In the genomic region with DNA sequence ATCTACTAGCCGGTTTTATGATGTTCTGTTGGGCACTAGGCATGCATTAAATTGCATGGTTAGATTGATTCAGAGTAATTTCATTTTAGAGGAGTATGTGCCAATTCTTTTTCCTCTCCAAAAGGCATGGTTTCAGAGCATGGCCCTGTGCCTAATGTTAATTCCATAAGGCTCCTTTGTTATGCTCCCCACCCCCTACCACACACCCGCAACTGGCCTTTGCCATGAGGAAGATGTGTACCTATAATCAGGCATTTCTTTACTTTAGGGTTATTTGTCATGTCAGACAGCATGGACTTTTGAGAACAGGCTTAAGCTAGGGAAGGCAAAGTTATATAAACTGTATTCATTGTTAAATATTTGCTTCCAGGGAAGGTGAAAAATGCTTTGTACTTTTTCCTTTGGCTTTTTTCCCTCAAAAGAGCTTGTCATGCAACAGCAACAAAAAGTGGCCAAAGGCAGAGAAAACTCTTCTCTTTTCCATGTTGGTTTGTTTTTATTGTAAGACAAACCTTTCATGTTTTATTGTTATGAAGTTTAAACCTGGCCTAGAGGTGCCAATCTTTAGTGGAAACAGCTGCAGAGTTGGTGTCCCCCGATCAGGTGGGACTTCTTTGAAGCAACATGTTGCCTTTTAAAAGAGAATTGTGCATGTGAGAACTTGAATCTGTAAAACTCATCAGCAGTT, we compare ENCODE assay signal across 1 cellular context.
TF ChIP-seq lines count a peak whose summit lies in the region.

No MANE protein-coding gene starts in this region.

TF ChIP-seq in HepG2, 621 proteins besides CTCF, POLR2A, EP300 and RAD21 (continued from another document and continues in another):
- TF ChIP-seq MAX (IDR thresholded peaks at IDR 0.05) (peak; percentile 83), NCOR1 (IDR thresholded peaks at IDR 0.05; ENCODE audit: borderline replicate concordance, low read length) (peak; percentile 58; the same call in 1 of the 2 replicates), EHMT2 (IDR thresholded peaks at IDR 0.05; ENCODE audit: borderline replicate concordance, low read depth, low read length) (peak; percentile 38; the same call in 1 of the 2 replicates), HDAC1 (CRISPR knock-in tag; IDR thresholded peaks at IDR 0.05) (peak; percentile 50), ZMYM3 (CRISPR knock-in tag; IDR thresholded peaks at IDR 0.05) (peak; percentile 31; the same call in 1 of the 2 replicates), FOXJ3 (CRISPR knock-in tag; IDR thresholded peaks at IDR 0.05; ENCODE audit: borderline replicate concordance) (peak; percentile 90), IRX3 (CRISPR knock-in tag; IDR thresholded peaks at IDR 0.05; ENCODE audit: borderline replicate concordance, low read depth) (no peak), SIX1 (CRISPR knock-in tag; IDR thresholded peaks at IDR 0.05; ENCODE audit: borderline replicate concordance) (0 out of 2 replicates have a peak, but pooled peaks have one; percentile 63), PRDM10 (CRISPR knock-in tag; IDR thresholded peaks at IDR 0.05; ENCODE audit: low read depth) (peak; percentile 62; the same call in 1 of the 2 replicates), ZBTB2 (CRISPR knock-in tag; IDR thresholded peaks at IDR 0.05; ENCODE audit: low read depth) (no peak), ZGPAT (CRISPR knock-in tag; IDR thresholded peaks at IDR 0.05) (peak; percentile 83), NR2F2 (IDR thresholded peaks at IDR 0.05; ENCODE audit: borderline replicate concordance, low read depth) (peak; percentile 84), GMEB1 (CRISPR knock-in tag; IDR thresholded peaks at IDR 0.05; ENCODE audit: borderline replicate concordance) (0 out of 2 replicates have a peak, but pooled peaks have one; percentile 12), ZNF766 (CRISPR knock-in tag; IDR thresholded peaks at IDR 0.05; ENCODE audit: borderline replicate concordance) (0 out of 2 replicates have a peak, but pooled peaks have one; percentile 25), ZNF616 (CRISPR knock-in tag; IDR thresholded peaks at IDR 0.05; ENCODE audit: low read depth) (no peak), MXD4 (CRISPR knock-in tag; IDR thresholded peaks at IDR 0.05) (peak; percentile 33; the same call in 1 of the 2 replicates), TFAP4 (IDR thresholded peaks at IDR 0.05; ENCODE audit: borderline replicate concordance, low read depth) (0 out of 2 replicates have a peak, but pooled peaks have one; percentile 6), SALL1 (CRISPR knock-in tag; IDR thresholded peaks at IDR 0.05) (peak; percentile 79; the same call in 1 of the 2 replicates), KDM5A (IDR thresholded peaks at IDR 0.05; ENCODE audit: borderline replicate concordance, low read length) (no peak), FOSL2 (CRISPR knock-in tag; IDR thresholded peaks at IDR 0.05) (peak; percentile 63), KLF16 (CRISPR knock-in tag; IDR thresholded peaks at IDR 0.05) (peak in 1 of 2 experiments; percentile 42; a peak in 1 of 4 replicates), NFIC (IDR thresholded peaks at IDR 0.05; ENCODE audit: low read length) (peak; percentile 91), FOXO1 (CRISPR knock-in tag; IDR thresholded peaks at IDR 0.05) (peak; percentile 67; the same call in 1 of the 2 replicates), KDM6A (CRISPR knock-in tag; IDR thresholded peaks at IDR 0.05; ENCODE audit: low read depth) (peak; percentile 77), TBX2 (CRISPR knock-in tag; IDR thresholded peaks at IDR 0.05; ENCODE audit: borderline replicate concordance) (peak; percentile 95), MEIS1 (CRISPR knock-in tag; IDR thresholded peaks at IDR 0.05; ENCODE audit: borderline replicate concordance) (peak; percentile 99), MEIS2 (CRISPR knock-in tag; IDR thresholded peaks at IDR 0.05) (peak; percentile 99), FOXP1 (IDR thresholded peaks at IDR 0.05) (peak; percentile 63; the same call in 1 of the 2 replicates), FOXP1 (CRISPR knock-in tag; IDR thresholded peaks at IDR 0.05) (peak; percentile 95), MTF1 (CRISPR knock-in tag; IDR thresholded peaks at IDR 0.05) (no peak), THAP11 (CRISPR knock-in tag; IDR thresholded peaks at IDR 0.05) (peak; percentile 55), ZNF792 (CRISPR knock-in tag; IDR thresholded peaks at IDR 0.05) (peak; percentile 66; the same call in 1 of the 2 replicates)
- TF ChIP-seq, protein P1, sequence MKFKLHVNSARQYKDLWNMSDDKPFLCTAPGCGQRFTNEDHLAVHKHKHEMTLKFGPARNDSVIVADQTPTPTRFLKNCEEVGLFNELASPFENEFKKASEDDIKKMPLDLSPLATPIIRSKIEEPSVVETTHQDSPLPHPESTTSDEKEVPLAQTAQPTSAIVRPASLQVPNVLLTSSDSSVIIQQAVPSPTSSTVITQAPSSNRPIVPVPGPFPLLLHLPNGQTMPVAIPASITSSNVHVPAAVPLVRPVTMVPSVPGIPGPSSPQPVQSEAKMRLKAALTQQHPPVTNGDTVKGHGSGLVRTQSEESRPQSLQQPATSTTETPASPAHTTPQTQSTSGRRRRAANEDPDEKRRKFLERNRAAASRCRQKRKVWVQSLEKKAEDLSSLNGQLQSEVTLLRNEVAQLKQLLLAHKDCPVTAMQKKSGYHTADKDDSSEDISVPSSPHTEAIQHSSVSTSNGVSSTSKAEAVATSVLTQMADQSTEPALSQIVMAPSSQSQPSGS (CRISPR knock-in tag; IDR thresholded peaks at IDR 0.05): peak; percentile 60; the same call in 1 of the 2 replicates
- TF ChIP-seq, protein P2, sequence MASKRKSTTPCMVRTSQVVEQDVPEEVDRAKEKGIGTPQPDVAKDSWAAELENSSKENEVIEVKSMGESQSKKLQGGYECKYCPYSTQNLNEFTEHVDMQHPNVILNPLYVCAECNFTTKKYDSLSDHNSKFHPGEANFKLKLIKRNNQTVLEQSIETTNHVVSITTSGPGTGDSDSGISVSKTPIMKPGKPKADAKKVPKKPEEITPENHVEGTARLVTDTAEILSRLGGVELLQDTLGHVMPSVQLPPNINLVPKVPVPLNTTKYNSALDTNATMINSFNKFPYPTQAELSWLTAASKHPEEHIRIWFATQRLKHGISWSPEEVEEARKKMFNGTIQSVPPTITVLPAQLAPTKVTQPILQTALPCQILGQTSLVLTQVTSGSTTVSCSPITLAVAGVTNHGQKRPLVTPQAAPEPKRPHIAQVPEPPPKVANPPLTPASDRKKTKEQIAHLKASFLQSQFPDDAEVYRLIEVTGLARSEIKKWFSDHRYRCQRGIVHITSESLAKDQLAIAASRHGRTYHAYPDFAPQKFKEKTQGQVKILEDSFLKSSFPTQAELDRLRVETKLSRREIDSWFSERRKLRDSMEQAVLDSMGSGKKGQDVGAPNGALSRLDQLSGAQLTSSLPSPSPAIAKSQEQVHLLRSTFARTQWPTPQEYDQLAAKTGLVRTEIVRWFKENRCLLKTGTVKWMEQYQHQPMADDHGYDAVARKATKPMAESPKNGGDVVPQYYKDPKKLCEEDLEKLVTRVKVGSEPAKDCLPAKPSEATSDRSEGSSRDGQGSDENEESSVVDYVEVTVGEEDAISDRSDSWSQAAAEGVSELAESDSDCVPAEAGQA (IDR thresholded peaks at IDR 0.05; ENCODE audit: low read depth): no peak
- TF ChIP-seq, protein P2 (CRISPR knock-in tag; IDR thresholded peaks at IDR 0.05; ENCODE audit: borderline replicate concordance): peak; percentile 56; the same call in 1 of the 2 replicates
- TF ChIP-seq, protein P3, sequence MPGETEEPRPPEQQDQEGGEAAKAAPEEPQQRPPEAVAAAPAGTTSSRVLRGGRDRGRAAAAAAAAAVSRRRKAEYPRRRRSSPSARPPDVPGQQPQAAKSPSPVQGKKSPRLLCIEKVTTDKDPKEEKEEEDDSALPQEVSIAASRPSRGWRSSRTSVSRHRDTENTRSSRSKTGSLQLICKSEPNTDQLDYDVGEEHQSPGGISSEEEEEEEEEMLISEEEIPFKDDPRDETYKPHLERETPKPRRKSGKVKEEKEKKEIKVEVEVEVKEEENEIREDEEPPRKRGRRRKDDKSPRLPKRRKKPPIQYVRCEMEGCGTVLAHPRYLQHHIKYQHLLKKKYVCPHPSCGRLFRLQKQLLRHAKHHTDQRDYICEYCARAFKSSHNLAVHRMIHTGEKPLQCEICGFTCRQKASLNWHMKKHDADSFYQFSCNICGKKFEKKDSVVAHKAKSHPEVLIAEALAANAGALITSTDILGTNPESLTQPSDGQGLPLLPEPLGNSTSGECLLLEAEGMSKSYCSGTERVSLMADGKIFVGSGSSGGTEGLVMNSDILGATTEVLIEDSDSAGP (CRISPR knock-in tag; IDR thresholded peaks at IDR 0.05; ENCODE audit: borderline replicate concordance): no peak
